Comparison of ENCODE assay signal across 22 cellular contexts in genomic region chr12:84712747-84713146, GRCh38.
"Had no signal": no experiment of that assay in that cellular context is flagged by ENCODE, and none has a peak within 500 bp of the region (broad histone marks: within the 10 kb centered on the region; RNA-seq: fewer than 3 reads in every experiment).

No MANE protein-coding gene starts in this region.

- DNase-seq: colonic mucosa; cortex of kidney; effector CD8-positive, alpha-beta T cell; effector memory CD8-positive, alpha-beta T cell; foreskin keratinocyte; heart left ventricle; hypothalamus; left cardiac atrium; left lung; left ventricle myocardium superior; lower lobe of right lung; mesenchymal stem cell; mucosa of descending colon had no signal

- H3K4me3 ChIP-seq: colonic mucosa, esophagus muscularis mucosa, gastroesophageal sphincter, heart left ventricle, hepatocyte, left lung, lower lobe of right lung, mucosa of descending colon had no signal

- H3K9me3 Mint-ChIP-seq: dendritic cell treated with granulocyte-macrophage colony-stimulating factor and Interleukin-4, amounts not matched to agents 40 ng/mL and 50 ng/mL, for 4 days; effector memory CD8-positive, alpha-beta T cell had no signal

- H3K4me2 ChIP-seq: hepatocyte had no signal

- H3K36me3 Mint-ChIP-seq: mesothelial cell of epicardium had no signal

- FAIRE-seq: endothelial cell of umbilical vein, frontal cortex, islet of Langerhans, keratinocyte had no signal

- H3K27me3 ChIP-seq: colonic mucosa, esophagus muscularis mucosa, foreskin keratinocyte, gastroesophageal sphincter, heart left ventricle, hepatocyte, left lung had no signal

- H3K36me3 ChIP-seq: colonic mucosa, esophagus muscularis mucosa, gastroesophageal sphincter, heart left ventricle, left lung, lower lobe of right lung had no signal

- H3K79me2 ChIP-seq: hepatocyte had no signal

- ATAC-seq: effector memory CD8-positive, alpha-beta T cell; foreskin keratinocyte; gastroesophageal sphincter; heart left ventricle; left cardiac atrium; left lung; left ventricle myocardium superior; lower lobe of right lung; mucosa of descending colon had no signal

- H3K4me1 ChIP-seq: colonic mucosa, esophagus muscularis mucosa, gastroesophageal sphincter, heart left ventricle, left lung, lower lobe of right lung had no signal

- H3K4me3 Mint-ChIP-seq: dendritic cell treated with granulocyte-macrophage colony-stimulating factor and Interleukin-4, amounts not matched to agents 40 ng/mL and 50 ng/mL, for 4 days; effector memory CD8-positive, alpha-beta T cell; mesothelial cell of epicardium had no signal

- H3K27me3 Mint-ChIP-seq: dendritic cell treated with granulocyte-macrophage colony-stimulating factor and Interleukin-4, amounts not matched to agents 40 ng/mL and 50 ng/mL, for 4 days; effector memory CD8-positive, alpha-beta T cell had no signal

- H3K27ac ChIP-seq: colonic mucosa, esophagus muscularis mucosa, foreskin keratinocyte, gastroesophageal sphincter, heart left ventricle, hepatocyte, left lung, lower lobe of right lung had no signal

- H3K9me3 ChIP-seq: colonic mucosa, esophagus muscularis mucosa, gastroesophageal sphincter, heart left ventricle, lower lobe of right lung, mucosa of descending colon had no signal

- H3K27ac Mint-ChIP-seq: dendritic cell treated with granulocyte-macrophage colony-stimulating factor and Interleukin-4, amounts not matched to agents 40 ng/mL and 50 ng/mL, for 4 days; effector memory CD8-positive, alpha-beta T cell; mesothelial cell of epicardium had no signal

- H2AFZ ChIP-seq: hepatocyte had no signal
